16 cellular contexts compared by ENCODE assay signal in the genomic region with DNA sequence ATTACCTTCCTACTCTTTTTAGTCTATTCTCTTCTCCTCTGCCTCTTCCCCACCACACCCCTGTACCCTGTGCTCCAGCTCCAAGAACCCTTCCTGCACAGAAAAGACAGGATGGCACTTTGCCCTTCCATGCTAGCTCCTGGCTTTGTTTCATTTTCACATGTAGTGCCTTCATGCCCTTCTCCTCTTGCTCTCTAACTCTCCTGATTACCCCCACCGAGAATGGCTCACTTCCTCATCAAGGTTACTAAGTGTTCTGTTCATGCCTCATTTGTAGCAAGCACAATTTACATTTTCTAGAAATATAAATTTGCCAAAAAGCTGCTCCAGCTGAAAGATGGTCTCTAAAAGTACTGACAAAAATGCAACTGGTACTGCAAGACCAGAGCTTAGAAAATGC.
DNase-seq lines count a peak whose midpoint lies in the region; ATAC-seq and TF ChIP-seq lines count a peak whose summit lies in the region.
"Had no signal": no experiment of that assay in that cellular context is flagged by ENCODE, and none has a peak within 500 bp of the region (broad histone marks: within the 10 kb centered on the region; RNA-seq: fewer than 3 reads in every experiment).

No MANE protein-coding gene starts in this region.

- H3K27ac Mint-ChIP-seq in activated B cell treated with CpG ODN at 0.5 μM for 24 hours: no peak overlapping the region

- H3K36me3 Mint-ChIP-seq in activated B cell treated with CpG ODN at 0.5 μM for 24 hours (ENCODE audit: low read depth): no peaks in the 10 kb centered on the region
- H3K36me3 Mint-ChIP-seq: naive B cell had no signal

- no peak overlapping the region for H3K27ac ChIP-seq in right atrium auricular region
- H3K27ac ChIP-seq: epithelial cell of prostate had no signal

- CTCF ChIA-PET in activated B cell treated with CpG ODN at 0.5 μM for 24 hours (lab: Charles Lee): no interaction called here

- H3K4me1 Mint-ChIP-seq in activated B cell treated with CpG ODN at 0.5 μM for 24 hours: peaks cover 7% of the 10 kb centered on the region

- H3K4me3 Mint-ChIP-seq in activated B cell treated with CpG ODN at 0.5 μM for 24 hours: peak overlapping the region; percentile 0

- H3K9me3 ChIP-seq in BE2C: no peaks in the 10 kb centered on the region
- peaks cover 0 to 7% of the 10 kb centered on the region in 2 donors for H3K9me3 ChIP-seq in right atrium auricular region

- no peaks in the 10 kb centered on the region for H3K27me3 ChIP-seq in BE2C
- H3K27me3 ChIP-seq in right atrium auricular region: no peaks in the 10 kb centered on the region

- H3K4me1 ChIP-seq in BE2C (no peaks in the 10 kb centered on the region), right atrium auricular region (no peaks in the 10 kb centered on the region)

- no peak for TF ChIP-seq CTCF in activated B cell treated with CpG ODN at 0.5 μM for 24 hours (IDR thresholded peaks at IDR 0.05)
- no peak for TF ChIP-seq CTCF in BE2C (IDR thresholded peaks at IDR 0.05; ENCODE audit: low read depth, low read length)
- TF ChIP-seq CTCF in right atrium auricular region (IDR thresholded peaks at IDR 0.05): no peak

- H3K9me3 Mint-ChIP-seq in activated B cell treated with CpG ODN at 0.5 μM for 24 hours: no peaks in the 10 kb centered on the region

- H3K36me3 ChIP-seq in BE2C (no peaks in the 10 kb centered on the region), right atrium auricular region (no peaks in the 10 kb centered on the region)

- intact Hi-C loops in activated B cell treated with CpG ODN at 0.5 μM for 24 hours (cut with micrococcal nuclease): no loop called here

- no peak for DNase-seq in activated B cell treated with CpG ODN at 0.5 μM for 24 hours
- no peak for DNase-seq in BE2C
- no peak for DNase-seq in AG20443 (ENCODE audit: low spot score)
- no peak for DNase-seq in right atrium auricular region (ENCODE audit: low spot score)
- DNase-seq in NCI-H2196 (lab: John Stamatoyannopoulos, UW; ENCODE audit: unreplicated experiment): no peak
- DNase-seq: DMS79; naive B cell; NCI-H2081; stimulated activated CD4-positive, alpha-beta T cell treated with anti-CD3 and anti-CD28 coated beads, Interleukin-4, amount 100 ng/mL, for 1 hour; stimulated activated naive CD4-positive, alpha-beta T cell had no signal

- peak; percentile 98 for ATAC-seq in GM18498 (IDR thresholded peaks at IDR 0.05; ENCODE audit: unreplicated experiment)
- peak; percentile 71 for ATAC-seq in GM21381 (IDR thresholded peaks at IDR 0.05; ENCODE audit: unreplicated experiment)
- peak; percentile 92 for ATAC-seq in HG03103 (IDR thresholded peaks at IDR 0.05; ENCODE audit: low read depth, unreplicated experiment)
- peak; percentile 54 for ATAC-seq in activated B cell treated with CpG ODN at 0.5 μM for 24 hours (ENCODE audit: low read depth)
- ATAC-seq: K562, SK-N-SH treated with all-trans-retinoic acid at 6 μM for 48 hours had no signal

- H3K4me3 ChIP-seq in BE2C (ENCODE audit: low read depth, low read length) (no peak overlapping the region), right atrium auricular region (no peak overlapping the region)
- H3K4me3 ChIP-seq: K562 had no signal

- H3K27me3 Mint-ChIP-seq in activated B cell treated with CpG ODN at 0.5 μM for 24 hours: no peaks in the 10 kb centered on the region
- H3K27me3 Mint-ChIP-seq: naive B cell had no signal

- POLR2A ChIA-PET in activated B cell treated with CpG ODN at 0.5 μM for 24 hours (lab: Charles Lee): interaction anchor here (0.7 kb wide), 1 partner anchor 150 kb away, joined by 3 read pairs; no protein-coding TSS in a partner anchor
